In genomic region chr14:100872241-100872640, GRCh38 we compare ENCODE assay signal across 1 cellular context.
TF ChIP-seq lines count a peak whose summit lies in the region.

No MANE protein-coding gene starts in this region.

TF ChIP-seq in IMR-90, 13 proteins besides CTCF, POLR2A, EP300 and RAD21 (continued from another document):
- TF ChIP-seq MAZ (IDR thresholded peaks at IDR 0.05; ENCODE audit: borderline replicate concordance, low read depth, low read length) (no peak), FOS (IDR thresholded peaks at IDR 0.05; ENCODE audit: low read depth, low read length) (no peak), MXI1 (IDR thresholded peaks at IDR 0.05; ENCODE audit: borderline replicate concordance, low read depth, low read length) (no peak), BHLHE40 (IDR thresholded peaks at IDR 0.05; ENCODE audit: low read depth, low read length) (no peak), CEBPB (IDR thresholded peaks at IDR 0.05; ENCODE audit: low read depth, low read length) (no peak), CHD1 (IDR thresholded peaks at IDR 0.05; ENCODE audit: low read depth, low read length) (no peak), USF2 (IDR thresholded peaks at IDR 0.05; ENCODE audit: low read depth, low read length) (no peak), MAFK (IDR thresholded peaks at IDR 0.05; ENCODE audit: low read depth, low read length) (no peak), SMC3 (IDR thresholded peaks at IDR 0.05; ENCODE audit: low read depth, low read length) (no peak), RFX5 (IDR thresholded peaks at IDR 0.05; ENCODE audit: low read depth, low read length) (no peak)
